Comparison of ENCODE assay signal across 21 cellular contexts in the genomic region with DNA sequence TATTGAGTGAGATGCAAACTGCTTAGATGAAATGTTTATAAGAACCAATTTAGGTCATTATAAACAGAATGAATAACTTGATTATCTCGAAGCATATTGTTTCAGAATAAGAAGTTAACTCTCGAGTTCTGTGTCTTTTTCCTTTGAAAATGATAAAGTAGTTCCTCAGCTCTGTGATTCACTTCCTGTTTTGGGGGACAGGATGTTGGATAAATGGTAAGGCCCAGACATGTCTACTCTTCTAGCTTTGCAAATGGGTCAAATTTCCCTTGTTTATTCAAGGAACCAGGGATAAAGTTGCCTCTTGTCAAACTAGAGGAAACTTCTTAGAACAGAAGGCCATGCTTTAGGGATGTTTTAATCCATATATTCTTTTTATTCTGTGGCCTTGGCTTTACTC.
DNase-seq lines count a peak whose midpoint lies in the region; ATAC-seq, FAIRE-seq and TF ChIP-seq lines count a peak whose summit lies in the region.
"Had no signal": no experiment of that assay in that cellular context is flagged by ENCODE, and none has a peak within 500 bp of the region (broad histone marks: within the 10 kb centered on the region; RNA-seq: fewer than 3 reads in every experiment).

No MANE protein-coding gene starts in this region.

- peak overlapping the region; percentile 84 for H3K27ac Mint-ChIP-seq in astrocyte (ENCODE audit: unreplicated experiment)
- H3K27ac Mint-ChIP-seq in Calu3 (ENCODE audit: unreplicated experiment) = no peak overlapping the region
- H3K27ac Mint-ChIP-seq: activated naive CD8-positive, alpha-beta T cell treated with anti-CD3 and anti-CD28 coated beads, Interleukin-2, amount 10 ng/mL, durations not matched to agents 7 days and 5 days; GM23338; immature natural killer cell had no signal

- H2BK5ac ChIP-seq in IMR-90 (ENCODE audit: low read depth, low read length, poor library complexity, severe bottlenecking) = peak overlapping the region; percentile 83

- 0 out of 3 replicates have a peak overlapping the region, but pooled peaks have one; percentile 38 for H2BK15ac ChIP-seq in IMR-90 (ENCODE audit: low read depth, low read length)

- TF ChIP-seq RAD21 in IMR-90 (IDR thresholded peaks at IDR 0.05; ENCODE audit: low read length) = no peak

- peaks cover 6% of the 10 kb centered on the region for H3K36me3 Mint-ChIP-seq in astrocyte (ENCODE audit: low read depth, unreplicated experiment)
- H3K36me3 Mint-ChIP-seq in Calu3 (ENCODE audit: insufficient read depth, unreplicated experiment) = no peaks in the 10 kb centered on the region
- H3K36me3 Mint-ChIP-seq: activated naive CD8-positive, alpha-beta T cell treated with anti-CD3 and anti-CD28 coated beads, Interleukin-2, amount 10 ng/mL, durations not matched to agents 7 days and 5 days; immature natural killer cell had no signal

- in situ Hi-C loops in IMR-90 (cut with MboI; ENCODE audit: low sequenced_read_pairs) = no loop called here

- CTCF ChIA-PET in IMR-90 (lab: Yijun Ruan, JAX) = interaction anchor here (1.3 kb wide), 1 partner anchor 12 kb away, joined by 3 read pairs; no protein-coding TSS in a partner anchor
- CTCF ChIA-PET in Calu3 (lab: Charles Lee) = no interaction called here

- H3K4me3 ChIP-seq in IMR-90 (ENCODE audit: insufficient read depth, low read depth, low read length) (no peak overlapping the region), astrocyte (ENCODE audit: insufficient read depth, low read depth, low read length) (no peak overlapping the region), iPS-18a (ENCODE audit: low read length) (no peak overlapping the region)
- H3K4me3 ChIP-seq: gastrocnemius medialis, GM23338, testis had no signal

- H3K9me3 Mint-ChIP-seq in astrocyte (ENCODE audit: unreplicated experiment) (peaks cover 2% of the 10 kb centered on the region), Calu3 (ENCODE audit: low read depth, unreplicated experiment) (no peaks in the 10 kb centered on the region)
- H3K9me3 Mint-ChIP-seq: GM23338, immature natural killer cell had no signal

- no peak overlapping the region for H3K56ac ChIP-seq in IMR-90 (ENCODE audit: extremely low read depth, insufficient read depth, low read length)

- H3K27ac ChIP-seq in IMR-90 (ENCODE audit: insufficient read depth, low read length) = no peak overlapping the region; the same call in 1 of the 2 replicates
- peak overlapping the region; percentile 20 for H3K27ac ChIP-seq in astrocyte (ENCODE audit: low read depth, low read length)
- H3K27ac ChIP-seq in iPS-18a (ENCODE audit: low read length) = peak overlapping the region; percentile 16
- H3K27ac ChIP-seq: gastrocnemius medialis, neutrophil, testis had no signal

- 0 out of 2 replicates have a peak, but pooled peaks cover 3% of the 10 kb centered on the region for H3K4me1 ChIP-seq in IMR-90 (ENCODE audit: control insufficient read depth, insufficient read depth, low read length)
- H3K4me1 ChIP-seq in astrocyte (ENCODE audit: insufficient read depth, low read length) = peaks cover 8% of the 10 kb centered on the region
- peaks cover 45% of the 10 kb centered on the region for H3K4me1 ChIP-seq in iPS-18a (ENCODE audit: control insufficient read depth, low read depth, low read length)
- H3K4me1 ChIP-seq: testis had no signal

- H4K8ac ChIP-seq in IMR-90 (ENCODE audit: low read depth in 2 of 2, low read length in 2 of 2) = peak overlapping the region; percentile 44 to 88

- FAIRE-seq in astrocyte (lab: Jason Lieb, UNC) = no peak
- FAIRE-seq: HTR-8/SVneo had no signal

- BruUV-seq in IMR-90 (replicated peaks; lab: Mats Ljungman, UMichigan) (no TSS peak), Calu3 (replicated peaks; lab: Mats Ljungman, UMichigan) (no TSS peak)

- TF ChIP-seq CTCF in IMR-90 (conservative IDR thresholded peaks at IDR 0.05; ENCODE audit: low read depth, low read length) (no peak), astrocyte (IDR thresholded peaks at IDR 0.05; ENCODE audit: insufficient read depth, low read depth, low read length) (no peak), Calu3 (IDR thresholded peaks at IDR 0.05; ENCODE audit: unreplicated experiment) (no peak)

- H3K27me3 Mint-ChIP-seq in astrocyte (ENCODE audit: low read depth, unreplicated experiment) = no peaks in the 10 kb centered on the region
- H3K27me3 Mint-ChIP-seq in Calu3 (ENCODE audit: unreplicated experiment) = no peaks in the 10 kb centered on the region

- no peak for TF ChIP-seq POLR2A in IMR-90 (IDR thresholded peaks at IDR 0.05; ENCODE audit: low read depth, low read length)

- H3K79me2 ChIP-seq in astrocyte (ENCODE audit: insufficient read depth, low read length) = no peaks in the 10 kb centered on the region

- H3K4ac ChIP-seq in IMR-90 (ENCODE audit: low read depth, low read length) = peak overlapping the region; percentile 71; the same call in 1 of the 2 replicates

- no peak overlapping the region for H2AK5ac ChIP-seq in IMR-90 (ENCODE audit: low read depth, low read length)

- no peak overlapping the region for H2AK9ac ChIP-seq in IMR-90 (replicated peaks; ENCODE audit: low read depth, low read length, poor library complexity)

- peak overlapping the region; percentile 5; the same call in 1 of the 2 replicates for H3K18ac ChIP-seq in IMR-90 (ENCODE audit: low read depth, low read length)

- H4K91ac ChIP-seq in IMR-90 (ENCODE audit: insufficient read depth, low read depth, low read length) = no peak overlapping the region

- 0 out of 4 replicates have a peak, but pooled peaks cover 0 to 3% of the 10 kb centered on the region in 2 experiments for H3K79me1 ChIP-seq in IMR-90 (ENCODE audit: low read depth in 1 of 2, low read length in 2 of 2)

- ATAC-seq in IMR-90 (ENCODE audit: low read depth) (peak; percentile 71), GM19395 (IDR thresholded peaks at IDR 0.05; ENCODE audit: unreplicated experiment) (no peak)
- ATAC-seq: gastrocnemius medialis, GM23338, sciatic nerve had no signal

- H3K27me3 ChIP-seq in IMR-90 (ENCODE audit: control insufficient read depth, insufficient read depth, low read length) (no peaks in the 10 kb centered on the region), astrocyte (ENCODE audit: insufficient read depth, low read length) (no peaks in the 10 kb centered on the region), iPS-18a (ENCODE audit: control insufficient read depth, insufficient read depth, low read length) (no peaks in the 10 kb centered on the region)
- H3K27me3 ChIP-seq: BE2C, gastrocnemius medialis, neutrophil, testis had no signal

- peak overlapping the region; percentile 94; the same call in 1 of the 2 replicates for H4K5ac ChIP-seq in IMR-90 (ENCODE audit: low read depth, low read length)

- POLR2A ChIA-PET in IMR-90 (lab: Charles Lee; ENCODE audit: unreplicated experiment) = no interaction called here

- H3K36me3 ChIP-seq in IMR-90 (ENCODE audit: control insufficient read depth, insufficient read depth, low read length) = no peaks in the 10 kb centered on the region
- no peaks in the 10 kb centered on the region for H3K36me3 ChIP-seq in astrocyte (ENCODE audit: insufficient read depth, low read length)
- peaks cover 3% of the 10 kb centered on the region for H3K36me3 ChIP-seq in iPS-18a (ENCODE audit: control insufficient read depth, low read depth, low read length)
- H3K36me3 ChIP-seq: BE2C, gastrocnemius medialis, neutrophil had no signal

- dilution Hi-C loops in IMR-90 (cut with HindIII; ENCODE audit: low sequenced_read_pairs, unreplicated experiment) = no loop called here

- DNase-seq in CD1c-positive myeloid dendritic cell (ENCODE audit: extremely low spot score) (peak; percentile 5), IMR-90 (peak; percentile 78), astrocyte (ENCODE audit: low read depth) (peak; percentile 66), Calu3 (no peak), SKM-1 (lab: John Stamatoyannopoulos, UW; ENCODE audit: unreplicated experiment) (no peak)
- DNase-seq in stimulated activated naive CD4-positive, alpha-beta T cell treated with Interleukin-2 at 50 U/mL for 16 hours (lab: John Stamatoyannopoulos, UW) = no peak
- DNase-seq: activated naive CD8-positive, alpha-beta T cell treated with anti-CD3 and anti-CD28 coated beads, Interleukin-2, amount 10 ng/mL, durations not matched to agents 7 days and 5 days; BE2C; gastrocnemius medialis; immature natural killer cell; midbrain; NCI-H1092; NCI-H2171 treated with DMSO at 0.1 percent for 48 hours; SIG-M5; testis had no signal

- peaks cover 34% of the 10 kb centered on the region for H3K4me1 Mint-ChIP-seq in astrocyte (ENCODE audit: low read depth, unreplicated experiment)
- H3K4me1 Mint-ChIP-seq in Calu3 (ENCODE audit: low read depth, unreplicated experiment) = peaks cover 23% of the 10 kb centered on the region
- H3K4me1 Mint-ChIP-seq: immature natural killer cell had no signal

- H3K4me3 Mint-ChIP-seq in astrocyte (ENCODE audit: unreplicated experiment) (no peak overlapping the region), Calu3 (ENCODE audit: low read depth, unreplicated experiment) (no peak overlapping the region)
- H3K4me3 Mint-ChIP-seq: activated naive CD8-positive, alpha-beta T cell treated with anti-CD3 and anti-CD28 coated beads, Interleukin-2, amount 10 ng/mL, durations not matched to agents 7 days and 5 days; GM23338; immature natural killer cell had no signal

- intact Hi-C loops in IMR-90 (cut with micrococcal nuclease) (no loop called here), Calu3 (cut with micrococcal nuclease; ENCODE audit: unreplicated experiment) (no loop called here)

- H3K9ac ChIP-seq in IMR-90 (ENCODE audit: low read depth, low read length) (no peak overlapping the region), astrocyte (ENCODE audit: low read length) (no peak overlapping the region), iPS-18a (ENCODE audit: low read length) (no peak overlapping the region)

- peak overlapping the region; percentile 80 for H3K14ac ChIP-seq in IMR-90 (replicated peaks; ENCODE audit: low read depth, low read length)

- H3K4me2 ChIP-seq in IMR-90 (ENCODE audit: low read depth, low read length) = no peak overlapping the region
- H3K4me2 ChIP-seq in astrocyte (ENCODE audit: low read length) = peak overlapping the region; percentile 34
- H3K4me2 ChIP-seq: GM23338 had no signal

- WGBS in IMR-90 (ENCODE audit: extremely low coverage in 2 of 2, insufficient read length in 1 of 2), 2 experiments = no CpG with 5 or more reads among the region's 2 CpGs

- peak overlapping the region; percentile 90; the same call in 1 of the 2 replicates for H2BK120ac ChIP-seq in IMR-90 (ENCODE audit: low read depth, low read length)

- peak overlapping the region; percentile 86; the same call in 1 of the 2 replicates for H2BK20ac ChIP-seq in IMR-90 (ENCODE audit: low read depth, low read length)

- H3K23ac ChIP-seq in IMR-90 (ENCODE audit: low read depth, low read length) = no peak overlapping the region

- H2AFZ ChIP-seq in IMR-90 (replicated peaks; ENCODE audit: low read length, poor library complexity) (no peak overlapping the region), astrocyte (ENCODE audit: low read depth, low read length) (peak overlapping the region; percentile 37)
- H2AFZ ChIP-seq: GM23338 had no signal

- H3K9me3 ChIP-seq in IMR-90 (ENCODE audit: control insufficient read depth, insufficient read depth, low read length) (no peaks in the 10 kb centered on the region), astrocyte (ENCODE audit: insufficient read depth, low read depth, low read length) (no peaks in the 10 kb centered on the region), iPS-18a (ENCODE audit: control insufficient read depth, low read depth, low read length) (no peaks in the 10 kb centered on the region)
- H3K9me3 ChIP-seq: BE2C, gastrocnemius medialis, neutrophil, testis had no signal

- H4K20me1 ChIP-seq in IMR-90 (ENCODE audit: insufficient read depth, low read length) (no peaks in the 10 kb centered on the region), astrocyte (ENCODE audit: insufficient read depth, low read length) (no peaks in the 10 kb centered on the region)

- H3K9me1 ChIP-seq in IMR-90 (ENCODE audit: insufficient read depth, low read length) = no peaks in the 10 kb centered on the region; the same call in 1 of the 2 replicates

Comparison
In these comparisons a context has a peak if more than half of its experiments do, and no peak if none do; other contexts are left out.
1. DNase-seq: peak in CD1c-positive myeloid dendritic cell (single experiment), IMR-90 (single experiment) and astrocyte (single experiment); none in stimulated activated naive CD4-positive, alpha-beta T cell treated with Interleukin-2 at 50 U/mL for 16 hours (single experiment), Calu3 (single experiment) and SKM-1 (single experiment).